Comparison of ENCODE assay signal across 3 cellular contexts in the genomic region with DNA sequence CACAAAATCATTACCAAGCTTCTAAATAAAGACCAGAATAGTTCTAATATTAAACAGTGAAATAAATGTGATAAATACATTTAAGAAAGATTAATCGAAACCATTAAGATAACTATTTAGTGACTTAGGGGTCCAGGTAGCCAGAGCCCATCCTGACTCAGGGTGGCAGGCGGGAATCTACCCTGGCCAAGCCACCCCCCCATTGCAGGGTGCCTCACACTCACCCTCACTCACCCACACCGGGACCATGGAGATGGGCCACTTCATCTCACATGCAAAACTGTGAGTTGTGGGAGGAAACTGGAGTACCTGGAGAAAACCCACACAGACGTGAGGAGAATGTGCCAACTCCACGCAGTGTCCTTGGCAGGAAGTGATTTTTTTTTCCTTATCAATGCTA.
"Had no signal": no experiment of that assay in that cellular context is flagged by ENCODE, and none has a peak within 500 bp of the region (broad histone marks: within the 10 kb centered on the region; RNA-seq: fewer than 3 reads in every experiment).

No MANE protein-coding gene starts in this region.

- DNase-seq: GDM1, GF-D8 had no signal

- ATAC-seq: GM12878 had no signal

- H3K4me3 ChIP-seq: GM12878 had no signal
